1 cellular context compared by ENCODE assay signal in the genomic region with DNA sequence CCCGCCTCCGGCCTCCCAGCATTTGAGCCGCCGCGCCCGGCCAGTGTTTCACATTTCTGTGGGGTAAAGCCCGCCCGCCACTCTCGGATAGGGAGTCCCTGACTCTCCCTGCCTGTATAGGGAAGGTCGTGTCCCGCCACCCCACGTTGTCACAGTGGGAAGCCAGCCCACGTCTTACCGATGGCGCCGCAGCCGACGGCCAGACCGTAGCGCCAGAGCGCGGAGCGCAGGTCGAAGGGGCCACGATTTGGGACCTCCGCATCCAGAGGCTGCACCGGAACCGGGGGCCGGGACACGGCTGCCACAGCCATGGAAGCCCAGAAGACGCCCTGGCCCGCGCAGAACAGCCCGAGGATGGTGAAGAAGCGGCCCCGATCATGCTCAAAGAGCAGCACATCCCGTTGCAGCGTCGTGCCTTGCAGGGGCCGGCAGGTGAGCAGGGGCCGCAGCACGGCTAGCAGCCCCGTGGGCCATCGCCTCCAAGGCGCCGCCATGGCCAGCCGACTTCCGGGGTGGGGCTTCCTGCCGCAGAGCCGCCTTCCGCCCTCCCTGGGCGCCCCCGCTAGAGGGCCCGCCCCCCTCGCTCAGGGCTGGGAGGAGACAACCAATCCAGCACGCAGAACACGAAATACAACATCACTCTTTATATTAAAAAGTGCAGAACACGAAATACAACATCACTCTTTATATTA.
TF ChIP-seq lines count a peak whose summit lies in the region.

A gene with protein sequence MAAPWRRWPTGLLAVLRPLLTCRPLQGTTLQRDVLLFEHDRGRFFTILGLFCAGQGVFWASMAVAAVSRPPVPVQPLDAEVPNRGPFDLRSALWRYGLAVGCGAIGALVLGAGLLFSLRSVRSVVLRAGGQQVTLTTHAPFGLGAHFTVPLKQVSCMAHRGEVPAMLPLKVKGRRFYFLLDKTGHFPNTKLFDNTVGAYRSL (minus strand): TSS at position 506 of the 692 bp plus-strand sequence. CDS start 12 bp downstream, at position 494.

TF ChIP-seq in K562, 482 proteins besides CTCF, POLR2A, EP300 and RAD21 (continued from another document):
- TF ChIP-seq, protein P1, sequence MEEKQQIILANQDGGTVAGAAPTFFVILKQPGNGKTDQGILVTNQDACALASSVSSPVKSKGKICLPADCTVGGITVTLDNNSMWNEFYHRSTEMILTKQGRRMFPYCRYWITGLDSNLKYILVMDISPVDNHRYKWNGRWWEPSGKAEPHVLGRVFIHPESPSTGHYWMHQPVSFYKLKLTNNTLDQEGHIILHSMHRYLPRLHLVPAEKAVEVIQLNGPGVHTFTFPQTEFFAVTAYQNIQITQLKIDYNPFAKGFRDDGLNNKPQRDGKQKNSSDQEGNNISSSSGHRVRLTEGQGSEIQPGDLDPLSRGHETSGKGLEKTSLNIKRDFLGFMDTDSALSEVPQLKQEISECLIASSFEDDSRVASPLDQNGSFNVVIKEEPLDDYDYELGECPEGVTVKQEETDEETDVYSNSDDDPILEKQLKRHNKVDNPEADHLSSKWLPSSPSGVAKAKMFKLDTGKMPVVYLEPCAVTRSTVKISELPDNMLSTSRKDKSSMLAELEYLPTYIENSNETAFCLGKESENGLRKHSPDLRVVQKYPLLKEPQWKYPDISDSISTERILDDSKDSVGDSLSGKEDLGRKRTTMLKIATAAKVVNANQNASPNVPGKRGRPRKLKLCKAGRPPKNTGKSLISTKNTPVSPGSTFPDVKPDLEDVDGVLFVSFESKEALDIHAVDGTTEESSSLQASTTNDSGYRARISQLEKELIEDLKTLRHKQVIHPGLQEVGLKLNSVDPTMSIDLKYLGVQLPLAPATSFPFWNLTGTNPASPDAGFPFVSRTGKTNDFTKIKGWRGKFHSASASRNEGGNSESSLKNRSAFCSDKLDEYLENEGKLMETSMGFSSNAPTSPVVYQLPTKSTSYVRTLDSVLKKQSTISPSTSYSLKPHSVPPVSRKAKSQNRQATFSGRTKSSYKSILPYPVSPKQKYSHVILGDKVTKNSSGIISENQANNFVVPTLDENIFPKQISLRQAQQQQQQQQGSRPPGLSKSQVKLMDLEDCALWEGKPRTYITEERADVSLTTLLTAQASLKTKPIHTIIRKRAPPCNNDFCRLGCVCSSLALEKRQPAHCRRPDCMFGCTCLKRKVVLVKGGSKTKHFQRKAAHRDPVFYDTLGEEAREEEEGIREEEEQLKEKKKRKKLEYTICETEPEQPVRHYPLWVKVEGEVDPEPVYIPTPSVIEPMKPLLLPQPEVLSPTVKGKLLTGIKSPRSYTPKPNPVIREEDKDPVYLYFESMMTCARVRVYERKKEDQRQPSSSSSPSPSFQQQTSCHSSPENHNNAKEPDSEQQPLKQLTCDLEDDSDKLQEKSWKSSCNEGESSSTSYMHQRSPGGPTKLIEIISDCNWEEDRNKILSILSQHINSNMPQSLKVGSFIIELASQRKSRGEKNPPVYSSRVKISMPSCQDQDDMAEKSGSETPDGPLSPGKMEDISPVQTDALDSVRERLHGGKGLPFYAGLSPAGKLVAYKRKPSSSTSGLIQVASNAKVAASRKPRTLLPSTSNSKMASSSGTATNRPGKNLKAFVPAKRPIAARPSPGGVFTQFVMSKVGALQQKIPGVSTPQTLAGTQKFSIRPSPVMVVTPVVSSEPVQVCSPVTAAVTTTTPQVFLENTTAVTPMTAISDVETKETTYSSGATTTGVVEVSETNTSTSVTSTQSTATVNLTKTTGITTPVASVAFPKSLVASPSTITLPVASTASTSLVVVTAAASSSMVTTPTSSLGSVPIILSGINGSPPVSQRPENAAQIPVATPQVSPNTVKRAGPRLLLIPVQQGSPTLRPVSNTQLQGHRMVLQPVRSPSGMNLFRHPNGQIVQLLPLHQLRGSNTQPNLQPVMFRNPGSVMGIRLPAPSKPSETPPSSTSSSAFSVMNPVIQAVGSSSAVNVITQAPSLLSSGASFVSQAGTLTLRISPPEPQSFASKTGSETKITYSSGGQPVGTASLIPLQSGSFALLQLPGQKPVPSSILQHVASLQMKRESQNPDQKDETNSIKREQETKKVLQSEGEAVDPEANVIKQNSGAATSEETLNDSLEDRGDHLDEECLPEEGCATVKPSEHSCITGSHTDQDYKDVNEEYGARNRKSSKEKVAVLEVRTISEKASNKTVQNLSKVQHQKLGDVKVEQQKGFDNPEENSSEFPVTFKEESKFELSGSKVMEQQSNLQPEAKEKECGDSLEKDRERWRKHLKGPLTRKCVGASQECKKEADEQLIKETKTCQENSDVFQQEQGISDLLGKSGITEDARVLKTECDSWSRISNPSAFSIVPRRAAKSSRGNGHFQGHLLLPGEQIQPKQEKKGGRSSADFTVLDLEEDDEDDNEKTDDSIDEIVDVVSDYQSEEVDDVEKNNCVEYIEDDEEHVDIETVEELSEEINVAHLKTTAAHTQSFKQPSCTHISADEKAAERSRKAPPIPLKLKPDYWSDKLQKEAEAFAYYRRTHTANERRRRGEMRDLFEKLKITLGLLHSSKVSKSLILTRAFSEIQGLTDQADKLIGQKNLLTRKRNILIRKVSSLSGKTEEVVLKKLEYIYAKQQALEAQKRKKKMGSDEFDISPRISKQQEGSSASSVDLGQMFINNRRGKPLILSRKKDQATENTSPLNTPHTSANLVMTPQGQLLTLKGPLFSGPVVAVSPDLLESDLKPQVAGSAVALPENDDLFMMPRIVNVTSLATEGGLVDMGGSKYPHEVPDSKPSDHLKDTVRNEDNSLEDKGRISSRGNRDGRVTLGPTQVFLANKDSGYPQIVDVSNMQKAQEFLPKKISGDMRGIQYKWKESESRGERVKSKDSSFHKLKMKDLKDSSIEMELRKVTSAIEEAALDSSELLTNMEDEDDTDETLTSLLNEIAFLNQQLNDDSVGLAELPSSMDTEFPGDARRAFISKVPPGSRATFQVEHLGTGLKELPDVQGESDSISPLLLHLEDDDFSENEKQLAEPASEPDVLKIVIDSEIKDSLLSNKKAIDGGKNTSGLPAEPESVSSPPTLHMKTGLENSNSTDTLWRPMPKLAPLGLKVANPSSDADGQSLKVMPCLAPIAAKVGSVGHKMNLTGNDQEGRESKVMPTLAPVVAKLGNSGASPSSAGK (IDR thresholded peaks at IDR 0.05): no peak
- TF ChIP-seq ZNF830 (CRISPR knock-in tag; IDR thresholded peaks at IDR 0.05) (0 out of 2 replicates have a peak, but pooled peaks have one; percentile 70), MCM7 (IDR thresholded peaks at IDR 0.05) (no peak), ARID1B (IDR thresholded peaks at IDR 0.05) (no peak), ZNF583 (CRISPR knock-in tag; IDR thresholded peaks at IDR 0.05) (no peak), DIDO1 (tag; IDR thresholded peaks at IDR 0.05; ENCODE audit: low read depth) (no peak)
- TF ChIP-seq, protein P2, sequence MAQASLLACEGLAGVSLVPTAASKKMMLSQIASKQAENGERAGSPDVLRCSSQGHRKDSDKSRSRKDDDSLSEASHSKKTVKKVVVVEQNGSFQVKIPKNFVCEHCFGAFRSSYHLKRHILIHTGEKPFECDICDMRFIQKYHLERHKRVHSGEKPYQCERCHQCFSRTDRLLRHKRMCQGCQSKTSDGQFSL (CRISPR knock-in tag; IDR thresholded peaks at IDR 0.05): no peak; the same call in 1 of the 2 replicates
- TF ChIP-seq, protein P2 (tag; IDR thresholded peaks at IDR 0.05): no peak
